In genomic region chr5:59007460-59008063, GRCh38 we compare ENCODE assay signal across 8 cellular contexts.
DNase-seq lines count a peak whose midpoint lies in the region; ATAC-seq, FAIRE-seq and TF ChIP-seq lines count a peak whose summit lies in the region.

No MANE protein-coding gene starts in this region.

- DNase-seq in AML-193 (lab: John Stamatoyannopoulos, UW): peak; percentile 19 to 38
- DNase-seq in kidney: no peak
- no peak for DNase-seq in activated T-helper 1 cell treated with anti-CD3 and anti-CD28 coated beads, Interleukin-12 subunit alpha, Interleukin-12 subunit beta, Interleukin-2, Interleukin-4 antibody, amounts not matched to agents 30 ng/mL and 10 ng/mL and 1 ng/mL, durations not matched to agents 14 hours and 24 hours and 36 hours (ENCODE audit: low spot score)

- H3K36me3 ChIP-seq in HEK293 (ENCODE audit: control insufficient read depth in 2 of 2, insufficient read depth in 1 of 2, low read length in 2 of 2): no peaks in the 10 kb centered on the region
- no peaks in the 10 kb centered on the region for H3K36me3 ChIP-seq in kidney (ENCODE audit: control insufficient read depth in 1 of 2, insufficient read depth in 2 of 2, low read length in 2 of 2)

- no peak for TF ChIP-seq CTCF in HEK293 (tag by site-specific recombination; IDR thresholded peaks at IDR 0.05)
- peak; percentile 42 for TF ChIP-seq CTCF in kidney (IDR thresholded peaks at IDR 0.05; ENCODE audit: borderline replicate concordance, extremely low read depth, insufficient read depth)

- H3K4me1 ChIP-seq in HEK293 (ENCODE audit: control insufficient read depth, insufficient read depth, low read length): no peaks in the 10 kb centered on the region
- H3K4me1 ChIP-seq in kidney (ENCODE audit: control insufficient read depth in 1 of 2, insufficient read depth in 1 of 2, low read depth in 1 of 2, low read length in 2 of 2): no peaks in the 10 kb centered on the region

- intact Hi-C loops in kidney (cut with DNase I): loop anchor here (10.0 kb wide), 1 partner anchor 123 kb away; no protein-coding TSS in a partner anchor
- intact Hi-C loops in activated T-helper 1 cell treated with anti-CD3 and anti-CD28 coated beads, Interleukin-12 subunit alpha, Interleukin-12 subunit beta, Interleukin-2, Interleukin-4 antibody, amounts not matched to agents 30 ng/mL and 10 ng/mL and 1 ng/mL, durations not matched to agents 14 hours and 24 hours and 36 hours (cut with micrococcal nuclease): loop anchor here (1.0 kb wide), 3 partner anchors 116 to 136 kb away; no protein-coding TSS in a partner anchor

- no peak overlapping the region for H3K9ac ChIP-seq in kidney (ENCODE audit: low read length in 2 of 2)

- CTCF ChIA-PET in HEK293 (lab: Yijun Ruan, JAX): interaction anchor here (0.5 to 3.9 kb wide), 24 partner anchors 10 to 951 kb away, joined by 3 to 38 read pairs (median 4); no protein-coding TSS in a partner anchor

- no peak for ATAC-seq in GM19035 (IDR thresholded peaks at IDR 0.05; ENCODE audit: unreplicated experiment)
- no peak for ATAC-seq in HG03135 (IDR thresholded peaks at IDR 0.05; ENCODE audit: unreplicated experiment)
- no peak for ATAC-seq in GM21576 (IDR thresholded peaks at IDR 0.05; ENCODE audit: unreplicated experiment)

- no peaks in the 10 kb centered on the region for H3K27me3 Mint-ChIP-seq in activated T-helper 1 cell treated with anti-CD3 and anti-CD28 coated beads, Interleukin-12 subunit alpha, Interleukin-12 subunit beta, Interleukin-2, Interleukin-4 antibody, amounts not matched to agents 30 ng/mL and 10 ng/mL and 1 ng/mL, durations not matched to agents 14 hours and 24 hours and 36 hours (ENCODE audit: insufficient read depth)

- peaks cover 90% of the 10 kb centered on the region for H3K4me1 Mint-ChIP-seq in activated T-helper 1 cell treated with anti-CD3 and anti-CD28 coated beads, Interleukin-12 subunit alpha, Interleukin-12 subunit beta, Interleukin-2, Interleukin-4 antibody, amounts not matched to agents 30 ng/mL and 10 ng/mL and 1 ng/mL, durations not matched to agents 14 hours and 24 hours and 36 hours (ENCODE audit: low read depth)

- POLR2A ChIA-PET in HEK293 (lab: Yijun Ruan, JAX): no interaction called here

- no peak overlapping the region for H3K27ac Mint-ChIP-seq in activated T-helper 1 cell treated with anti-CD3 and anti-CD28 coated beads, Interleukin-12 subunit alpha, Interleukin-12 subunit beta, Interleukin-2, Interleukin-4 antibody, amounts not matched to agents 30 ng/mL and 10 ng/mL and 1 ng/mL, durations not matched to agents 14 hours and 24 hours and 36 hours

- H3K4me3 Mint-ChIP-seq in activated T-helper 1 cell treated with anti-CD3 and anti-CD28 coated beads, Interleukin-12 subunit alpha, Interleukin-12 subunit beta, Interleukin-2, Interleukin-4 antibody, amounts not matched to agents 30 ng/mL and 10 ng/mL and 1 ng/mL, durations not matched to agents 14 hours and 24 hours and 36 hours: no peak overlapping the region

- no peaks in the 10 kb centered on the region for H3K9me3 ChIP-seq in HEK293 (ENCODE audit: control insufficient read depth, insufficient read depth, low read depth, low read length)
- H3K9me3 ChIP-seq in kidney (ENCODE audit: control insufficient read depth in 1 of 2, low read length in 2 of 2): no peaks in the 10 kb centered on the region

- H3K27ac ChIP-seq in HEK293 (ENCODE audit: extremely low read depth, low read depth, low read length) (no peak overlapping the region), kidney (ENCODE audit: low read depth in 2 of 2, low read length in 2 of 2) (no peak overlapping the region)

- peaks cover 14% of the 10 kb centered on the region for H3K9me3 Mint-ChIP-seq in activated T-helper 1 cell treated with anti-CD3 and anti-CD28 coated beads, Interleukin-12 subunit alpha, Interleukin-12 subunit beta, Interleukin-2, Interleukin-4 antibody, amounts not matched to agents 30 ng/mL and 10 ng/mL and 1 ng/mL, durations not matched to agents 14 hours and 24 hours and 36 hours

- H3K36me3 Mint-ChIP-seq in activated T-helper 1 cell treated with anti-CD3 and anti-CD28 coated beads, Interleukin-12 subunit alpha, Interleukin-12 subunit beta, Interleukin-2, Interleukin-4 antibody, amounts not matched to agents 30 ng/mL and 10 ng/mL and 1 ng/mL, durations not matched to agents 14 hours and 24 hours and 36 hours (ENCODE audit: low read depth): peaks cover 39% of the 10 kb centered on the region

- H3K4me3 ChIP-seq in HEK293 (ENCODE audit: low read depth, low read length): no peak overlapping the region
- no peak overlapping the region for H3K4me3 ChIP-seq in kidney (ENCODE audit: low read length in 2 of 2)

- peak; percentile 91 for FAIRE-seq in TTC549 (lab: Jason Lieb, UNC)
- peak; percentile 89 for FAIRE-seq in kidney (lab: Jason Lieb, UNC)

TF ChIP-seq in HEK293, 187 proteins besides CTCF, POLR2A, EP300 and RAD21:
- no peak for TF ChIP-seq KLF9 (tag by site-specific recombination; IDR thresholded peaks at IDR 0.05; ENCODE audit: low read depth)
- TF ChIP-seq PRDM1 (tag by site-specific recombination; IDR thresholded peaks at IDR 0.05): 0 out of 2 replicates have a peak, but pooled peaks have one; percentile 25
- TF ChIP-seq ZNF654 (tag by site-specific recombination; IDR thresholded peaks at IDR 0.05; ENCODE audit: low read depth): peak; percentile 82
- TF ChIP-seq PRDM6 (tag by site-specific recombination; IDR thresholded peaks at IDR 0.05): peak; percentile 71; the same call in 1 of the 2 replicates

Comparison
In these comparisons a context has a peak if more than half of its experiments do, and no peak if none do; other contexts are left out.
1. DNase-seq: peak in AML-193 (2 of 2); none in kidney (single experiment) and activated T-helper 1 cell treated with anti-CD3 and anti-CD28 coated beads, Interleukin-12 subunit alpha, Interleukin-12 subunit beta, Interleukin-2, Interleukin-4 antibody, amounts not matched to agents 30 ng/mL and 10 ng/mL and 1 ng/mL, durations not matched to agents 14 hours and 24 hours and 36 hours (single experiment).